In the genomic region with DNA sequence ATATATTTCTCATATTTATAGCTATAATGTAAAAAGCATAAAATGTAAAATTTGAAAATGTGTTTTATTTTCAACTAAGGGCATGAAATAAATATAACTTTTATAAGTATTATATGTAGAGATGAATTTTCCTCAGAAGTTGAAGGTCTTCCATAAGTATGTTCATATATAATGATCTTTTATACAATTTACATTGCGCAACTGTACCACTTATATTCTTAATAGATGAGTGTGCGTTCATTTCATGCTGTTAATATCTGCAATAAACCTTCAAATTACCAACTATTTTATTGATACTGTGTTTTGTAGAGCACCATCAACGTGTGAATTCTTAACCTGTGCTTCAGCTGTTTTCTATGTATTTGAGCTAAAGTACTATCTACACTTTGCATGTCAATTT, we compare ENCODE assay signal across 8 cellular contexts.
"Had no signal": no experiment of that assay in that cellular context is flagged by ENCODE, and none has a peak within 500 bp of the region (broad histone marks: within the 10 kb centered on the region; RNA-seq: fewer than 3 reads in every experiment).

No MANE protein-coding gene starts in this region.

- H3K9ac ChIP-seq: GM23248 had no signal

- H3K9me3 ChIP-seq: HAP-1 had no signal

- H2AFZ ChIP-seq: GM23248 had no signal

- H3K36me3 ChIP-seq: HAP-1 had no signal

- H3K27ac ChIP-seq: GM23248 had no signal

- FAIRE-seq: HTR-8/SVneo had no signal

- ATAC-seq: HCT116 had no signal

- H3K4me3 ChIP-seq: GM23248, HAP-1 had no signal

- DNase-seq: GM23248, GOT3, H7, HFFc6, KG1 had no signal

- H3K4me1 ChIP-seq: HAP-1 had no signal
